In genomic region chr1:121522061-121522759, GRCh38 we compare ENCODE assay signal across 1 cellular context.
A peak's percentile ranks its signal among the peaks of the same experiment; 100 is the strongest.
TF ChIP-seq lines count a peak whose summit lies in the region.

No MANE protein-coding gene starts in this region.

TF ChIP-seq in HepG2, 621 proteins besides CTCF, POLR2A, EP300 and RAD21 (continued from another document and continues in another):
- TF ChIP-seq, protein P1, sequence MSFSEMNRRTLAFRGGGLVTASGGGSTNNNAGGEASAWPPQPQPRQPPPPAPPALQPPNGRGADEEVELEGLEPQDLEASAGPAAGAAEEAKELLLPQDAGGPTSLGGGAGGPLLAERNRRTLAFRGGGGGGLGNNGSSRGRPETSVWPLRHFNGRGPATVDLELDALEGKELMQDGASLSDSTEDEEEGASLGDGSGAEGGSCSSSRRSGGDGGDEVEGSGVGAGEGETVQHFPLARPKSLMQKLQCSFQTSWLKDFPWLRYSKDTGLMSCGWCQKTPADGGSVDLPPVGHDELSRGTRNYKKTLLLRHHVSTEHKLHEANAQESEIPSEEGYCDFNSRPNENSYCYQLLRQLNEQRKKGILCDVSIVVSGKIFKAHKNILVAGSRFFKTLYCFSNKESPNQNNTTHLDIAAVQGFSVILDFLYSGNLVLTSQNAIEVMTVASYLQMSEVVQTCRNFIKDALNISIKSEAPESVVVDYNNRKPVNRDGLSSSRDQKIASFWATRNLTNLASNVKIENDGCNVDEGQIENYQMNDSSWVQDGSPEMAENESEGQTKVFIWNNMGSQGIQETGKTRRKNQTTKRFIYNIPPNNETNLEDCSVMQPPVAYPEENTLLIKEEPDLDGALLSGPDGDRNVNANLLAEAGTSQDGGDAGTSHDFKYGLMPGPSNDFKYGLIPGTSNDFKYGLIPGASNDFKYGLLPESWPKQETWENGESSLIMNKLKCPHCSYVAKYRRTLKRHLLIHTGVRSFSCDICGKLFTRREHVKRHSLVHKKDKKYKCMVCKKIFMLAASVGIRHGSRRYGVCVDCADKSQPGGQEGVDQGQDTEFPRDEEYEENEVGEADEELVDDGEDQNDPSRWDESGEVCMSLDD (CRISPR knock-in tag; IDR thresholded peaks at IDR 0.05; ENCODE audit: borderline replicate concordance): peak; percentile 73; the same call in 1 of the 2 replicates
- no peak; the same call in 1 of the 2 replicates for TF ChIP-seq RBFOX2 (IDR thresholded peaks at IDR 0.05; ENCODE audit: low read depth, low read length)
- TF ChIP-seq SIX4 (CRISPR knock-in tag; IDR thresholded peaks at IDR 0.05): 0 out of 2 replicates have a peak, but pooled peaks have one; percentile 57
- TF ChIP-seq ZBTB34 (CRISPR knock-in tag; IDR thresholded peaks at IDR 0.05): no peak
- TF ChIP-seq NR2C2 (CRISPR knock-in tag; IDR thresholded peaks at IDR 0.05; ENCODE audit: borderline replicate concordance): peak; percentile 77
- TF ChIP-seq DNMT3B (CRISPR knock-in tag; conservative IDR thresholded peaks at IDR 0.05): peak; percentile 81; the same call in 1 of the 2 replicates
- peak; percentile 67; the same call in 1 of the 2 replicates for TF ChIP-seq ZNF12 (CRISPR knock-in tag; IDR thresholded peaks at IDR 0.05)
- peak; percentile 93 for TF ChIP-seq NFIC (IDR thresholded peaks at IDR 0.05; ENCODE audit: low read length)
- TF ChIP-seq ZNF296 (CRISPR knock-in tag; conservative IDR thresholded peaks at IDR 0.05): no peak
- no peak for TF ChIP-seq KLF9 (CRISPR knock-in tag; IDR thresholded peaks at IDR 0.05; ENCODE audit: low read depth)
- 0 out of 2 replicates have a peak, but pooled peaks have one; percentile 22 for TF ChIP-seq ZNF644 (CRISPR knock-in tag; IDR thresholded peaks at IDR 0.05; ENCODE audit: low read depth)
- TF ChIP-seq ZBTB20 (CRISPR knock-in tag; IDR thresholded peaks at IDR 0.05; ENCODE audit: borderline replicate concordance, low read depth): peak; percentile 67; the same call in 1 of the 2 replicates
- TF ChIP-seq ZFYVE20 (CRISPR knock-in tag; IDR thresholded peaks at IDR 0.05; ENCODE audit: borderline replicate concordance, low read depth): no peak
- no peak for TF ChIP-seq TCF12 (IDR thresholded peaks at IDR 0.05)
- TF ChIP-seq TCF12 (CRISPR knock-in tag; IDR thresholded peaks at IDR 0.05): no peak
- no peak for TF ChIP-seq TMF1 (CRISPR knock-in tag; IDR thresholded peaks at IDR 0.05; ENCODE audit: low read depth)
- no peak for TF ChIP-seq ZNF605 (CRISPR knock-in tag; IDR thresholded peaks at IDR 0.05)
- TF ChIP-seq, protein P2, sequence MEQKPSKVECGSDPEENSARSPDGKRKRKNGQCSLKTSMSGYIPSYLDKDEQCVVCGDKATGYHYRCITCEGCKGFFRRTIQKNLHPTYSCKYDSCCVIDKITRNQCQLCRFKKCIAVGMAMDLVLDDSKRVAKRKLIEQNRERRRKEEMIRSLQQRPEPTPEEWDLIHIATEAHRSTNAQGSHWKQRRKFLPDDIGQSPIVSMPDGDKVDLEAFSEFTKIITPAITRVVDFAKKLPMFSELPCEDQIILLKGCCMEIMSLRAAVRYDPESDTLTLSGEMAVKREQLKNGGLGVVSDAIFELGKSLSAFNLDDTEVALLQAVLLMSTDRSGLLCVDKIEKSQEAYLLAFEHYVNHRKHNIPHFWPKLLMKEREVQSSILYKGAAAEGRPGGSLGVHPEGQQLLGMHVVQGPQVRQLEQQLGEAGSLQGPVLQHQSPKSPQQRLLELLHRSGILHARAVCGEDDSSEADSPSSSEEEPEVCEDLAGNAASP (CRISPR knock-in tag; IDR thresholded peaks at IDR 0.05; ENCODE audit: borderline replicate concordance): peak; percentile 86; the same call in 1 of the 2 replicates
- TF ChIP-seq CREBL2 (CRISPR knock-in tag; IDR thresholded peaks at IDR 0.05; ENCODE audit: borderline replicate concordance): no peak
- TF ChIP-seq ZFP82 (CRISPR knock-in tag; IDR thresholded peaks at IDR 0.05; ENCODE audit: borderline replicate concordance): no peak
- TF ChIP-seq PHF20 (CRISPR knock-in tag; IDR thresholded peaks at IDR 0.05): no peak
- TF ChIP-seq, protein P3, sequence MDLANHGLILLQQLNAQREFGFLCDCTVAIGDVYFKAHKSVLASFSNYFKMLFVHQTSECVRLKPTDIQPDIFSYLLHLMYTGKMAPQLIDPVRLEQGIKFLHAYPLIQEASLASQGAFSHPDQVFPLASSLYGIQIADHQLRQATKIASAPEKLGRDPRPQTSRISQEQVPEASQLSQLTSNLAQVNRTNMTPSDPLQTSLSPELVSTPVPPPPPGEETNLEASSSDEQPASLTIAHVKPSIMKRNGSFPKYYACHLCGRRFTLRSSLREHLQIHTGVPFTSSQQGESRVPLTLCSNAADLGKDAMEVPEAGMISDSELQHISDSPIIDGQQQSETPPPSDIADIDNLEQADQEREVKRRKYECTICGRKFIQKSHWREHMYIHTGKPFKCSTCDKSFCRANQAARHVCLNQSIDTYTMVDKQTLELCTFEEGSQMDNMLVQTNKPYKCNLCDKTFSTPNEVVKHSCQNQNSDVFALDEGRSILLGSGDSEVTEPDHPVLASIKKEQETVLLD (CRISPR knock-in tag; IDR thresholded peaks at IDR 0.05; ENCODE audit: low read depth): no peak
- TF ChIP-seq RBM22 (optimal IDR thresholded peaks at IDR 0.05; ENCODE audit: low read length): no peak
- TF ChIP-seq ATF7-NPFF (CRISPR knock-in tag; IDR thresholded peaks at IDR 0.05; ENCODE audit: low read depth): no peak
- TF ChIP-seq SMAD3 (CRISPR knock-in tag; IDR thresholded peaks at IDR 0.05): peak; percentile 85; the same call in 1 of the 2 replicates
- no peak for TF ChIP-seq ZNF253 (CRISPR knock-in tag; IDR thresholded peaks at IDR 0.05; ENCODE audit: borderline replicate concordance)
- peak; percentile 87 for TF ChIP-seq POGZ (CRISPR knock-in tag; IDR thresholded peaks at IDR 0.05)
- no peak for TF ChIP-seq ZNF180 (CRISPR knock-in tag; IDR thresholded peaks at IDR 0.05; ENCODE audit: borderline replicate concordance, low read depth)
- TF ChIP-seq NR2F2 (IDR thresholded peaks at IDR 0.05; ENCODE audit: borderline replicate concordance, low read depth): peak; percentile 83
- peak; percentile 86 for TF ChIP-seq RORA (CRISPR knock-in tag; IDR thresholded peaks at IDR 0.05)
- TF ChIP-seq ZNF572 (CRISPR knock-in tag; IDR thresholded peaks at IDR 0.05): no peak
- TF ChIP-seq PREB (CRISPR knock-in tag; IDR thresholded peaks at IDR 0.05): no peak
- no peak for TF ChIP-seq ZNF124 (CRISPR knock-in tag; IDR thresholded peaks at IDR 0.05)
- TF ChIP-seq, protein P4, sequence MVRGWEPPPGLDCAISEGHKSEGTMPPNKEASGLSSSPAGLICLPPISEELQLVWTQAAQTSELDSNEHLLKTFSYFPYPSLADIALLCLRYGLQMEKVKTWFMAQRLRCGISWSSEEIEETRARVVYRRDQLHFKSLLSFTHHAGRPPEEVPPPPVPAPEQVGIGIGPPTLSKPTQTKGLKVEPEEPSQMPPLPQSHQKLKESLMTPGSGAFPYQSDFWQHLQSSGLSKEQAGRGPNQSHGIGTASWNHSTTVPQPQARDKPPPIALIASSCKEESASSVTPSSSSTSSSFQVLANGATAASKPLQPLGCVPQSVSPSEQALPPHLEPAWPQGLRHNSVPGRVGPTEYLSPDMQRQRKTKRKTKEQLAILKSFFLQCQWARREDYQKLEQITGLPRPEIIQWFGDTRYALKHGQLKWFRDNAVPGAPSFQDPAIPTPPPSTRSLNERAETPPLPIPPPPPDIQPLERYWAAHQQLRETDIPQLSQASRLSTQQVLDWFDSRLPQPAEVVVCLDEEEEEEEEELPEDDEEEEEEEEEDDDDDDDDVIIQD (CRISPR knock-in tag; IDR thresholded peaks at IDR 0.05; ENCODE audit: low read depth): peak; percentile 90; the same call in 1 of the 2 replicates
- peak; percentile 46; the same call in 1 of the 2 replicates for TF ChIP-seq MEIS2 (CRISPR knock-in tag; IDR thresholded peaks at IDR 0.05)
- no peak for TF ChIP-seq ZNF615 (CRISPR knock-in tag; IDR thresholded peaks at IDR 0.05; ENCODE audit: borderline replicate concordance)
- no peak for TF ChIP-seq FOXM1 (CRISPR knock-in tag; IDR thresholded peaks at IDR 0.05)
- TF ChIP-seq ZXDC (CRISPR knock-in tag; IDR thresholded peaks at IDR 0.05): no peak
- peak; percentile 89 for TF ChIP-seq TBX3 (IDR thresholded peaks at IDR 0.05; ENCODE audit: borderline replicate concordance)
- TF ChIP-seq, protein P5, sequence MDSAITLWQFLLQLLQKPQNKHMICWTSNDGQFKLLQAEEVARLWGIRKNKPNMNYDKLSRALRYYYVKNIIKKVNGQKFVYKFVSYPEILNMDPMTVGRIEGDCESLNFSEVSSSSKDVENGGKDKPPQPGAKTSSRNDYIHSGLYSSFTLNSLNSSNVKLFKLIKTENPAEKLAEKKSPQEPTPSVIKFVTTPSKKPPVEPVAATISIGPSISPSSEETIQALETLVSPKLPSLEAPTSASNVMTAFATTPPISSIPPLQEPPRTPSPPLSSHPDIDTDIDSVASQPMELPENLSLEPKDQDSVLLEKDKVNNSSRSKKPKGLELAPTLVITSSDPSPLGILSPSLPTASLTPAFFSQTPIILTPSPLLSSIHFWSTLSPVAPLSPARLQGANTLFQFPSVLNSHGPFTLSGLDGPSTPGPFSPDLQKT (CRISPR knock-in tag; IDR thresholded peaks at IDR 0.05; ENCODE audit: borderline replicate concordance): no peak
- no peak for TF ChIP-seq ZMAT5 (CRISPR knock-in tag; IDR thresholded peaks at IDR 0.05; ENCODE audit: borderline replicate concordance, low read depth)
- no peak for TF ChIP-seq NBN (conservative IDR thresholded peaks at IDR 0.05)
- no peak for TF ChIP-seq E2F5 (CRISPR knock-in tag; conservative IDR thresholded peaks at IDR 0.05)
- peak; percentile 72; the same call in 1 of the 2 replicates for TF ChIP-seq KMT2A (CRISPR knock-in tag; IDR thresholded peaks at IDR 0.05)
- no peak for TF ChIP-seq ZNF713 (CRISPR knock-in tag; IDR thresholded peaks at IDR 0.05)
- 0 out of 2 replicates have a peak, but pooled peaks have one; percentile 38 for TF ChIP-seq ZNF607 (CRISPR knock-in tag; IDR thresholded peaks at IDR 0.05; ENCODE audit: borderline replicate concordance)
- TF ChIP-seq GATAD1 (CRISPR knock-in tag; IDR thresholded peaks at IDR 0.05): peak; percentile 45; the same call in 1 of the 2 replicates
- no peak for TF ChIP-seq KLF6 (CRISPR knock-in tag; IDR thresholded peaks at IDR 0.05)
- no peak for TF ChIP-seq FOXA1 (IDR thresholded peaks at IDR 0.05)
- peak; percentile 78 for TF ChIP-seq FOXA1 (CRISPR knock-in tag; IDR thresholded peaks at IDR 0.05)
